ENCODE assay signal across 2 cellular contexts in genomic region chr6:155026366-155027045, GRCh38.
TF ChIP-seq lines count a peak whose summit lies in the region.

No MANE protein-coding gene starts in this region.

TF ChIP-seq in HEK293, 187 proteins besides CTCF, POLR2A, EP300 and RAD21 (continued from another document and continues in another):
- TF ChIP-seq ZBTB44 (tag by site-specific recombination; IDR thresholded peaks at IDR 0.05) (peak; percentile 87), SCRT2 (tag by site-specific recombination; IDR thresholded peaks at IDR 0.05) (peak; percentile 84), ZBTB48 (tag by site-specific recombination; IDR thresholded peaks at IDR 0.05) (peak; percentile 72; the same call in 1 of the 2 replicates), ZEB2 (tag by site-specific recombination; IDR thresholded peaks at IDR 0.05) (peak; percentile 89), KLF17 (tag by site-specific recombination; IDR thresholded peaks at IDR 0.05) (peak; percentile 77), MZF1 (tag by site-specific recombination; IDR thresholded peaks at IDR 0.05; ENCODE audit: borderline replicate concordance) (peak; percentile 57; the same call in 1 of the 2 replicates), ZBTB21 (tag by site-specific recombination; IDR thresholded peaks at IDR 0.05) (0 out of 2 replicates have a peak, but pooled peaks have one; percentile 30), ZNF449 (tag by site-specific recombination; IDR thresholded peaks at IDR 0.05) (0 out of 2 replicates have a peak, but pooled peaks have one; percentile 51), ZSCAN23 (tag by site-specific recombination; IDR thresholded peaks at IDR 0.05) (0 out of 2 replicates have a peak, but pooled peaks have one; percentile 35), ZNF362 (tag by site-specific recombination; IDR thresholded peaks at IDR 0.05) (peak; percentile 64), ZNF600 (tag by site-specific recombination; IDR thresholded peaks at IDR 0.05) (peak; percentile 92), ZNF843 (tag by site-specific recombination; IDR thresholded peaks at IDR 0.05) (peak; percentile 72), ZFP69B (tag by site-specific recombination; IDR thresholded peaks at IDR 0.05) (no peak), ZNF692 (tag by site-specific recombination; IDR thresholded peaks at IDR 0.05) (peak; percentile 73; the same call in 1 of the 2 replicates), HOXA7 (CRISPR knock-in tag; IDR thresholded peaks at IDR 0.05; ENCODE audit: borderline replicate concordance) (no peak), ZNF830 (tag by site-specific recombination; IDR thresholded peaks at IDR 0.05; ENCODE audit: low read depth) (no peak), ZBTB17 (tag by site-specific recombination; IDR thresholded peaks at IDR 0.05) (peak; percentile 52; the same call in 1 of the 2 replicates), KLF8 (tag by site-specific recombination; IDR thresholded peaks at IDR 0.05) (peak; percentile 67; the same call in 1 of the 2 replicates), ZNF433 (tag by site-specific recombination; IDR thresholded peaks at IDR 0.05; ENCODE audit: low read depth) (no peak), RBAK (tag by site-specific recombination; IDR thresholded peaks at IDR 0.05) (no peak), ZIC2 (tag by site-specific recombination; IDR thresholded peaks at IDR 0.05) (peak; percentile 95)

TF ChIP-seq in HepG2, 621 proteins besides CTCF, POLR2A, EP300 and RAD21 (continued from another document):
- TF ChIP-seq ZNF296 (CRISPR knock-in tag; conservative IDR thresholded peaks at IDR 0.05) = no peak
- 0 out of 2 replicates have a peak, but pooled peaks have one; percentile 41 for TF ChIP-seq FOSL1 (CRISPR knock-in tag; IDR thresholded peaks at IDR 0.05; ENCODE audit: borderline replicate concordance)
- TF ChIP-seq NAIF1 (CRISPR knock-in tag; IDR thresholded peaks at IDR 0.05; ENCODE audit: borderline replicate concordance) = no peak
- no peak for TF ChIP-seq TRIM24 (CRISPR knock-in tag; IDR thresholded peaks at IDR 0.05)
- no peak for TF ChIP-seq AGO1 (IDR thresholded peaks at IDR 0.05; ENCODE audit: low read depth, low read length, poor library complexity, severe bottlenecking)
- TF ChIP-seq TAF1 (CRISPR knock-in tag; IDR thresholded peaks at IDR 0.05) = no peak
